In the genomic region with DNA sequence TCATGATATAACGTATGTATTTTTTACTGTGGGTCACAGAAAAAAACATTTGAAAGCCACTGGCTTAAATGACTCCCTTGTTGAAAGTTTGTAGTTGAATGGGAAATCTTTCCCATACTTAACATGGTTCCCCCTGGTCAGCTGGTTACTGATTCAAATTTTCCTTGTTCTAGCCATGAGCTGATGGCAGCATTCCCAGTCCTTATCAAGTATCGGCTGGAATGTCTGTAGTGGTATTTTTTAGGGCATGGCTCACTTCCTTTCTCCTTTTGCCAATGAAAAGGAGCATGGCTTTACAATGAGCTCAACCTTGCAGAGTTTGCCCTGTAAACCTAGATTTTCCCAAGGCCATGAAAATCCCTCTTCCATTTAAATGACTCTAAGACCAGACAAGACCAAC, we compare ENCODE assay signal across 1 cellular context.
A peak's percentile ranks its signal among the peaks of the same experiment; 100 is the strongest.
TF ChIP-seq lines count a peak whose summit lies in the region.

No MANE protein-coding gene starts in this region.

TF ChIP-seq in SK-N-SH, 30 proteins besides CTCF, POLR2A, EP300 and RAD21 (continued from another document):
- TF ChIP-seq, protein P1, sequence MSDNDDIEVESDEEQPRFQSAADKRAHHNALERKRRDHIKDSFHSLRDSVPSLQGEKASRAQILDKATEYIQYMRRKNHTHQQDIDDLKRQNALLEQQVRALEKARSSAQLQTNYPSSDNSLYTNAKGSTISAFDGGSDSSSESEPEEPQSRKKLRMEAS (IDR thresholded peaks at IDR 0.05; ENCODE audit: low read depth), result peak; percentile 62
- TF ChIP-seq, protein P2, sequence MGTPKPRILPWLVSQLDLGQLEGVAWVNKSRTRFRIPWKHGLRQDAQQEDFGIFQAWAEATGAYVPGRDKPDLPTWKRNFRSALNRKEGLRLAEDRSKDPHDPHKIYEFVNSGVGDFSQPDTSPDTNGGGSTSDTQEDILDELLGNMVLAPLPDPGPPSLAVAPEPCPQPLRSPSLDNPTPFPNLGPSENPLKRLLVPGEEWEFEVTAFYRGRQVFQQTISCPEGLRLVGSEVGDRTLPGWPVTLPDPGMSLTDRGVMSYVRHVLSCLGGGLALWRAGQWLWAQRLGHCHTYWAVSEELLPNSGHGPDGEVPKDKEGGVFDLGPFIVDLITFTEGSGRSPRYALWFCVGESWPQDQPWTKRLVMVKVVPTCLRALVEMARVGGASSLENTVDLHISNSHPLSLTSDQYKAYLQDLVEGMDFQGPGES (IDR thresholded peaks at IDR 0.05; ENCODE audit: low read depth, low read length), result no peak
- TF ChIP-seq, protein P3, sequence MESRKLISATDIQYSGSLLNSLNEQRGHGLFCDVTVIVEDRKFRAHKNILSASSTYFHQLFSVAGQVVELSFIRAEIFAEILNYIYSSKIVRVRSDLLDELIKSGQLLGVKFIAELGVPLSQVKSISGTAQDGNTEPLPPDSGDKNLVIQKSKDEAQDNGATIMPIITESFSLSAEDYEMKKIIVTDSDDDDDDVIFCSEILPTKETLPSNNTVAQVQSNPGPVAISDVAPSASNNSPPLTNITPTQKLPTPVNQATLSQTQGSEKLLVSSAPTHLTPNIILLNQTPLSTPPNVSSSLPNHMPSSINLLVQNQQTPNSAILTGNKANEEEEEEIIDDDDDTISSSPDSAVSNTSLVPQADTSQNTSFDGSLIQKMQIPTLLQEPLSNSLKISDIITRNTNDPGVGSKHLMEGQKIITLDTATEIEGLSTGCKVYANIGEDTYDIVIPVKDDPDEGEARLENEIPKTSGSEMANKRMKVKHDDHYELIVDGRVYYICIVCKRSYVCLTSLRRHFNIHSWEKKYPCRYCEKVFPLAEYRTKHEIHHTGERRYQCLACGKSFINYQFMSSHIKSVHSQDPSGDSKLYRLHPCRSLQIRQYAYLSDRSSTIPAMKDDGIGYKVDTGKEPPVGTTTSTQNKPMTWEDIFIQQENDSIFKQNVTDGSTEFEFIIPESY (IDR thresholded peaks at IDR 0.05; ENCODE audit: borderline replicate concordance, low read depth), result peak; percentile 68; the same call in 1 of the 2 replicates
- TF ChIP-seq MXI1 (IDR thresholded peaks at IDR 0.05; ENCODE audit: low read depth, low read length) (no peak), YY1 (IDR thresholded peaks at IDR 0.05; ENCODE audit: low read depth) (peak; percentile 78; the same call in 1 of the 2 replicates), RFX5 (IDR thresholded peaks at IDR 0.05; ENCODE audit: low read length) (no peak), CHD2 (IDR thresholded peaks at IDR 0.05; ENCODE audit: low read length, partially characterized antibody) (no peak), GATA2 (CRISPR knock-in tag; IDR thresholded peaks at IDR 0.05) (no peak), FOXM1 (IDR thresholded peaks at IDR 0.05; ENCODE audit: low read depth) (no peak; the same call in 1 of the 2 replicates), SMC3 (IDR thresholded peaks at IDR 0.05; ENCODE audit: low read depth, low read length) (peak; percentile 6; the same call in 1 of the 2 replicates)
- TF ChIP-seq, protein P4, sequence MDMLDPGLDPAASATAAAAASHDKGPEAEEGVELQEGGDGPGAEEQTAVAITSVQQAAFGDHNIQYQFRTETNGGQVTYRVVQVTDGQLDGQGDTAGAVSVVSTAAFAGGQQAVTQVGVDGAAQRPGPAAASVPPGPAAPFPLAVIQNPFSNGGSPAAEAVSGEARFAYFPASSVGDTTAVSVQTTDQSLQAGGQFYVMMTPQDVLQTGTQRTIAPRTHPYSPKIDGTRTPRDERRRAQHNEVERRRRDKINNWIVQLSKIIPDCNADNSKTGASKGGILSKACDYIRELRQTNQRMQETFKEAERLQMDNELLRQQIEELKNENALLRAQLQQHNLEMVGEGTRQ (IDR thresholded peaks at IDR 0.05; ENCODE audit: borderline replicate concordance, low read depth, low read length), result no peak
- TF ChIP-seq, protein P5, sequence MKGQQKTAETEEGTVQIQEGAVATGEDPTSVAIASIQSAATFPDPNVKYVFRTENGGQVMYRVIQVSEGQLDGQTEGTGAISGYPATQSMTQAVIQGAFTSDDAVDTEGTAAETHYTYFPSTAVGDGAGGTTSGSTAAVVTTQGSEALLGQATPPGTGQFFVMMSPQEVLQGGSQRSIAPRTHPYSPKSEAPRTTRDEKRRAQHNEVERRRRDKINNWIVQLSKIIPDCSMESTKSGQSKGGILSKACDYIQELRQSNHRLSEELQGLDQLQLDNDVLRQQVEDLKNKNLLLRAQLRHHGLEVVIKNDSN (IDR thresholded peaks at IDR 0.05; ENCODE audit: borderline replicate concordance, low read depth), result peak; percentile 62; the same call in 1 of the 2 replicates
